Comparison of ENCODE assay signal across 11 cellular contexts in the genomic region with DNA sequence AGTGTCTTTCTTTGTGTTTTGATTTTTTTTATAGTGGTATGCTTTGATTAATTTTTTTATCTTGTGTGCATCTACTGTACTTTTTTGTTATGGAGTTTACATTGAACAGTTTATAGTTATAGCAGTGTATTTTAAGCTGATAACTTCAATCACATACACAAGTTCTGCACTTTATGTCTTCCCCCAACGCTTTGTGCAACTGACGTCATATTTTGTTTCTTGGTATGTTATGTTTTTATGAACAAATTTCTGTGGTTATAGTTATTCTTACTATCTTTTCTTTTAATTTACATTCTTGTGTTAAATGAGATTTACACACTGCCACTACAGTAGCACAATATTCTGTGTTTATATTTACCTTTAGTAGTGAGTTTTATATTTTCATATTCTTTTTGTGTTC.
"Had no signal": no experiment of that assay in that cellular context is flagged by ENCODE, and none has a peak within 500 bp of the region (broad histone marks: within the 10 kb centered on the region; RNA-seq: fewer than 3 reads in every experiment).

No MANE protein-coding gene starts in this region.

- H3K9ac ChIP-seq: GM23248 had no signal

- H3K4me3 Mint-ChIP-seq: GM23338, H9, HFFc6 had no signal

- H3K4me1 ChIP-seq: HAP-1 had no signal

- H3K27ac ChIP-seq: GM23248 had no signal

- H3K4me1 Mint-ChIP-seq: GM23338, H9 had no signal

- H3K27ac Mint-ChIP-seq: GM23338, H9, HFFc6 had no signal

- H3K4me3 ChIP-seq: GM23248, GM23338, HAP-1 had no signal

- H3K36me3 ChIP-seq: HAP-1 had no signal

- FAIRE-seq: H1, H54 had no signal

- DNase-seq: GM23248, GOT3, H7, H9, HCEC 1CT, HFFc6 had no signal

- ATAC-seq: GM23338, HCT116 had no signal

- H3K9me3 ChIP-seq: HAP-1 had no signal

- H3K4me2 ChIP-seq: GM23338 had no signal

- H2AFZ ChIP-seq: GM23248, GM23338 had no signal
